Comparison of ENCODE assay signal across 30 cellular contexts in genomic region chr4:126790633-126791032, GRCh38.
DNase-seq lines count a peak whose midpoint lies in the region; ATAC-seq and TF ChIP-seq lines count a peak whose summit lies in the region.
"Had no signal": no experiment of that assay in that cellular context is flagged by ENCODE, and none has a peak within 500 bp of the region (broad histone marks: within the 10 kb centered on the region; RNA-seq: fewer than 3 reads in every experiment).

No MANE protein-coding gene starts in this region.

- no peaks in the 10 kb centered on the region for H3K27me3 Mint-ChIP-seq in activated T-cell treated with anti-CD3 and anti-CD28 coated beads, Interleukin-2, amount 50 U/mL, for 72 hours (ENCODE audit: low read depth)
- H3K27me3 Mint-ChIP-seq: CD8-positive, alpha-beta memory T cell; memory B cell; naive B cell had no signal

- H3K4me3 ChIP-seq in AG04450 (ENCODE audit: low read depth, low read length): no peak overlapping the region
- H3K4me3 ChIP-seq: gastroesophageal sphincter, GM12878, ovary, right lobe of liver had no signal

- CTCF ChIA-PET in AG04450 (lab: Charles Lee): no interaction called here

- ATAC-seq in activated CD4-positive, CD25-positive, alpha-beta regulatory T cell treated with anti-CD3 and anti-CD28 coated beads, Interleukin-2, amount 50 U/mL, for 24 hours: no peak
- no peak for ATAC-seq in activated T-cell treated with anti-CD3 and anti-CD28 coated beads, Interleukin-2, amount 50 U/mL, for 72 hours (replicated peaks in 1 of 2)
- ATAC-seq: activated T-cell treated with anti-CD3 and anti-CD28 coated beads, Interleukin-2, amount 50 U/mL, for 4 hours; gastroesophageal sphincter; GM12878; right lobe of liver had no signal

- POLR2A ChIA-PET in AG04450 (lab: Yijun Ruan, JAX): no interaction called here

- H3K4me3 Mint-ChIP-seq in activated T-cell treated with anti-CD3 and anti-CD28 coated beads, Interleukin-2, amount 50 U/mL, for 72 hours: no peak overlapping the region
- H3K4me3 Mint-ChIP-seq: activated T-cell treated with anti-CD3 and anti-CD28 coated beads, Interleukin-2, amount 50 U/mL, for 4 hours; CD8-positive, alpha-beta memory T cell; memory B cell; naive B cell had no signal

- no peak for DNase-seq in AG04450 (ENCODE audit: low read depth, low spot score)
- DNase-seq in GM03348 (ENCODE audit: low spot score): peak; percentile 30
- peak; percentile 47 for DNase-seq in amniotic epithelial cell (ENCODE audit: low read depth)
- peak; percentile 67 for DNase-seq in iris pigment epithelial cell (ENCODE audit: low read depth)
- no peak for DNase-seq in hypothalamus (lab: John Stamatoyannopoulos, UW)
- no peak for DNase-seq in HT-29 (ENCODE audit: low spot score)
- DNase-seq in activated T-cell treated with anti-CD3 and anti-CD28 coated beads, Interleukin-2, amount 50 U/mL, for 72 hours: no peak
- DNase-seq: activated CD4-positive, alpha-beta T cell treated with anti-CD3 and anti-CD28 coated beads for 4 hours; activated naive CD4-positive, alpha-beta T cell treated with Interleukin-2 at 50 U/mL for 16 hours; activated T-cell treated with anti-CD3 and anti-CD28 coated beads, Interleukin-2, amount 50 U/mL, for 4 hours; amygdala; caudate nucleus; CD8-positive, alpha-beta memory T cell; DMS153; Karpas-422; kidney; naive B cell; NCI-H1048; NCI-H1930; NCI-H345; NCI-H774; ovary; right lobe of liver; SIG-M5; stimulated activated CD8-positive, alpha-beta memory T cell treated with anti-CD3 and anti-CD28 coated beads, Interleukin-4, amount 100 ng/mL, for 48 hours; T-helper 1 cell had no signal

- no peak overlapping the region for H3K27ac ChIP-seq in AG04450 (ENCODE audit: low read depth, low read length)
- H3K27ac ChIP-seq: gastroesophageal sphincter, ovary, right lobe of liver had no signal

- 0 out of 2 replicates have a peak, but pooled peaks have one; percentile 15 for TF ChIP-seq CTCF in AG04450 (IDR thresholded peaks at IDR 0.05; ENCODE audit: low read depth, low read length)

- no peak overlapping the region for H3K27ac Mint-ChIP-seq in activated T-cell treated with anti-CD3 and anti-CD28 coated beads, Interleukin-2, amount 50 U/mL, for 72 hours
- H3K27ac Mint-ChIP-seq: CD8-positive, alpha-beta memory T cell; memory B cell; naive B cell had no signal

- no peaks in the 10 kb centered on the region for H3K36me3 Mint-ChIP-seq in activated T-cell treated with anti-CD3 and anti-CD28 coated beads, Interleukin-2, amount 50 U/mL, for 72 hours (ENCODE audit: insufficient read depth in 2 of 2)
- H3K36me3 Mint-ChIP-seq: CD8-positive, alpha-beta memory T cell; memory B cell; naive B cell had no signal

- H3K9me3 ChIP-seq in AG04450 (ENCODE audit: control insufficient read depth, insufficient read depth, low read length): no peaks in the 10 kb centered on the region
- H3K9me3 ChIP-seq: gastroesophageal sphincter, ovary, right lobe of liver had no signal

- H3K27me3 ChIP-seq in AG04450 (ENCODE audit: control insufficient read depth, insufficient read depth, low read length): no peaks in the 10 kb centered on the region
- H3K27me3 ChIP-seq: gastroesophageal sphincter, ovary, right lobe of liver had no signal

- H3K9me3 Mint-ChIP-seq in activated T-cell treated with anti-CD3 and anti-CD28 coated beads, Interleukin-2, amount 50 U/mL, for 72 hours: peaks cover 0 to 2% of the 10 kb centered on the region in 2 donors
- H3K9me3 Mint-ChIP-seq: memory B cell had no signal

- H3K4me1 Mint-ChIP-seq in activated T-cell treated with anti-CD3 and anti-CD28 coated beads, Interleukin-2, amount 50 U/mL, for 72 hours (ENCODE audit: low read depth): no peaks in the 10 kb centered on the region
- H3K4me1 Mint-ChIP-seq: CD8-positive, alpha-beta memory T cell; memory B cell; naive B cell had no signal

Comparison
In these comparisons a context has a peak if more than half of its experiments do, and no peak if none do; other contexts are left out.
1. DNase-seq: peak in GM03348 (single experiment), amniotic epithelial cell (single experiment) and iris pigment epithelial cell (single experiment); none in AG04450 (single experiment), hypothalamus (0 of 51), HT-29 (single experiment) and activated T-cell treated with anti-CD3 and anti-CD28 coated beads, Interleukin-2, amount 50 U/mL, for 72 hours (0 of 2).